Comparison of ENCODE assay signal across 8 cellular contexts in the genomic region with DNA sequence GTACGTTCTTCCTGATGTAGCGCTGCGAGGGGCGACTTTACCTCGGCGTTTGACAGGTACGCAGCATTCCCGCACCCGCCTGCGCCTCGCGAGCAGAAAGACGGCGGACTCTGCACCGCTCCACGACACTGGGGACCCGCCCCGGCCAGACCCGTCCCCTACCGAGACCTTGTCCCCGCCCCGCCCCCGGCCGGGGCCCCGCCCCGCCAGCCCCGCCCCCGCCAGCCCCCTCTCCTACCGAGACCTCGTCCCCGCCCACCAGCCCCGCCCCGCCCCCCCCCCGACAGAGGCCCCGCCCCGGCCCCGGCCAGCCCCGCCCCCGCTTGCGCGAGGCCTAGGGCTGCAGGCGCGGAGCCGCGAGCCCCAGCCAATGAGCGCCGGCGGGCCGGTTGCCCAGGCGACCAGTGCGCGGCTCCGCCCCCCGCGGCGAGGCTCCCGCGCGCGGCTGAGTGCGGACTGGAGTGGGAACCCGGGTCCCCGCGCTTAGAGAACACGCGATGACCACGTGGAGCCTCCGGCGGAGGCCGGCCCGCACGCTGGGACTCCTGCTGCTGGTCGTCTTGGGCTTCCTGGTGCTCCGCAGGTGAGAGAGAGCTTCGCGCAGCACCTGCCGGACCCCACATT. TPM values are rescaled to one million over a fixed set of nuclear protein-coding genes. Genes with fewer than 3 reads are reported as not detected.
DNase-seq lines count a peak whose midpoint lies in the region; ATAC-seq and TF ChIP-seq lines count a peak whose summit lies in the region.

A gene with protein sequence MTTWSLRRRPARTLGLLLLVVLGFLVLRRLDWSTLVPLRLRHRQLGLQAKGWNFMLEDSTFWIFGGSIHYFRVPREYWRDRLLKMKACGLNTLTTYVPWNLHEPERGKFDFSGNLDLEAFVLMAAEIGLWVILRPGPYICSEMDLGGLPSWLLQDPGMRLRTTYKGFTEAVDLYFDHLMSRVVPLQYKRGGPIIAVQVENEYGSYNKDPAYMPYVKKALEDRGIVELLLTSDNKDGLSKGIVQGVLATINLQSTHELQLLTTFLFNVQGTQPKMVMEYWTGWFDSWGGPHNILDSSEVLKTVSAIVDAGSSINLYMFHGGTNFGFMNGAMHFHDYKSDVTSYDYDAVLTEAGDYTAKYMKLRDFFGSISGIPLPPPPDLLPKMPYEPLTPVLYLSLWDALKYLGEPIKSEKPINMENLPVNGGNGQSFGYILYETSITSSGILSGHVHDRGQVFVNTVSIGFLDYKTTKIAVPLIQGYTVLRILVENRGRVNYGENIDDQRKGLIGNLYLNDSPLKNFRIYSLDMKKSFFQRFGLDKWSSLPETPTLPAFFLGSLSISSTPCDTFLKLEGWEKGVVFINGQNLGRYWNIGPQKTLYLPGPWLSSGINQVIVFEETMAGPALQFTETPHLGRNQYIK (plus strand): TSS at position 424 of the 624 bp plus-strand sequence. CDS start 74 bp downstream, at position 498.

- peak within 1 kb of the TSS; percentile 72 for H3K4me3 Mint-ChIP-seq in chondrocyte (ENCODE audit: unreplicated experiment)

- H3K9me3 Mint-ChIP-seq in chondrocyte (ENCODE audit: low read depth) = no peaks in the 10 kb centered on the region

- H3K4me1 Mint-ChIP-seq in chondrocyte (ENCODE audit: low read depth) = peaks cover 12% of the 10 kb centered on the region

- intact Hi-C loops in HCT116 (cut with micrococcal nuclease) = loop anchor here (2.0 to 10.0 kb wide), 2 partner anchors 107 to 323 kb away; a partner anchor contains a TSS

- no peaks in the 10 kb centered on the region for H3K36me3 ChIP-seq in DND-41 (ENCODE audit: insufficient read depth, low read length)
- H3K36me3 ChIP-seq in HCT116 (ENCODE audit: control insufficient read depth in 1 of 2, insufficient read depth in 2 of 2, low read length in 2 of 2) = no peaks in the 10 kb centered on the region
- H3K36me3 ChIP-seq in liver (ENCODE audit: control insufficient read depth in 4 of 4, insufficient read depth in 3 of 4, low read depth in 1 of 4, low read length in 3 of 4) = no peaks in the 10 kb centered on the region

- peaks cover 3% of the 10 kb centered on the region for H3K36me3 Mint-ChIP-seq in chondrocyte (ENCODE audit: low read depth)

- POLR2A ChIA-PET in HCT116 (lab: Charles Lee) = no interaction called here

- TF ChIP-seq RAD21 in HCT116 (IDR thresholded peaks at IDR 0.05; ENCODE audit: low read depth) (no peak), liver (IDR thresholded peaks at IDR 0.05) (no peak)

- H4K20me1 ChIP-seq in DND-41 (ENCODE audit: insufficient read depth, low read length) (no peaks in the 10 kb centered on the region), HCT116 (ENCODE audit: insufficient read depth) (no peaks in the 10 kb centered on the region)

- H3K9me2 ChIP-seq in HCT116 (ENCODE audit: insufficient read depth) = no peaks in the 10 kb centered on the region

- peak within 1 kb of the TSS; percentile 98 for H3K4me2 ChIP-seq in DND-41 (ENCODE audit: insufficient read depth, low read length)
- peak within 1 kb of the TSS; percentile 93 for H3K4me2 ChIP-seq in HCT116 (ENCODE audit: low read length)

- H3K9me3 ChIP-seq in DND-41 (ENCODE audit: insufficient read depth, low read length, severe bottlenecking) (no peaks in the 10 kb centered on the region), HCT116 (ENCODE audit: control insufficient read depth in 1 of 2, insufficient read depth in 1 of 2, low read depth in 1 of 2, low read length in 2 of 2) (no peaks in the 10 kb centered on the region), liver (ENCODE audit: control insufficient read depth in 4 of 4, low read length in 3 of 4) (no peaks in the 10 kb centered on the region)

- no TSS peak for BruUV-seq in HCT116 (replicated peaks; lab: Mats Ljungman, UMichigan)

- H3K79me2 ChIP-seq in DND-41 (ENCODE audit: insufficient read depth, low read length) (no peaks in the 10 kb centered on the region), HCT116 (ENCODE audit: insufficient read depth, low read length) (0 out of 2 replicates have a peak, but pooled peaks cover 4% of the 10 kb centered on the region)

- peak; percentile 88 for DNase-seq in DND-41
- DNase-seq in HCT116 (ENCODE audit: low read depth, low spot score) = peak; percentile 45
- DNase-seq in NCI-H1930 (lab: John Stamatoyannopoulos, UW) = peak; percentile 57 to 71
- peak; percentile 75 to 80 for DNase-seq in activated CD4-positive, alpha-beta T cell treated with anti-CD3 and anti-CD28 coated beads for 4 hours
- no peak for DNase-seq in chondrocyte (ENCODE audit: low spot score)
- peak; percentile 74 for DNase-seq in stimulated activated CD4-positive, alpha-beta T cell treated with anti-CD3 and anti-CD28 coated beads, Interleukin-2, amount 100 ng/mL, for 4 hours (ENCODE audit: low read depth)

- H3K27me3 ChIP-seq in DND-41 (ENCODE audit: insufficient read depth, low read length, poor library complexity) (peaks cover 12% of the 10 kb centered on the region), HCT116 (ENCODE audit: insufficient read depth, low read length) (no peaks in the 10 kb centered on the region), liver (ENCODE audit: control insufficient read depth in 4 of 4, insufficient read depth in 4 of 4, low read length in 3 of 4) (no peaks in the 10 kb centered on the region)

- ATAC-seq in DND-41 (ENCODE audit: insufficient read depth, low read depth) (peak; percentile 93), HCT116 (peak; percentile 90), HG03432 (IDR thresholded peaks at IDR 0.05; ENCODE audit: unreplicated experiment) (no peak)

- H2AFZ ChIP-seq in DND-41 (ENCODE audit: low read depth, low read length) (peak within 1 kb of the TSS; percentile 82), HCT116 (ENCODE audit: low read depth, low read length, poor library complexity, severe bottlenecking) (peak within 1 kb of the TSS; percentile 98)

- TF ChIP-seq CTCF in DND-41 (IDR thresholded peaks at IDR 0.05; ENCODE audit: borderline replicate concordance, extremely low read depth, low read length, poor library complexity, severe bottlenecking) (no peak), HCT116 (IDR thresholded peaks at IDR 0.05 in 2 of 3, conservative IDR thresholded peaks at IDR 0.05 in 1 of 3; ENCODE audit: borderline replicate concordance in 1 of 3, insufficient read depth in 1 of 3, low read depth in 2 of 3, low read length in 2 of 3) (no peak), chondrocyte (IDR thresholded peaks at IDR 0.05) (no peak), liver (IDR thresholded peaks at IDR 0.05; ENCODE audit: low read depth, low read length, missing input control) (no peak)

- peaks cover 59% of the 10 kb centered on the region for H3K27me3 Mint-ChIP-seq in chondrocyte (ENCODE audit: low read depth)

- H3K4me3 ChIP-seq in DND-41 (ENCODE audit: low read depth in 1 of 2, low read length in 2 of 2) = peak within 1 kb of the TSS; percentile 38 to 70; a peak in 3 of 4 replicates
- H3K4me3 ChIP-seq in HCT116 (replicated peaks in 1 of 2; ENCODE audit: low read depth in 1 of 2, low read length in 2 of 2) = peak within 1 kb of the TSS; percentile 67 to 71
- H3K4me3 ChIP-seq in liver (ENCODE audit: low read depth in 1 of 3, low read length in 3 of 3) = peak within 1 kb of the TSS in 2 of 3 donors; percentile 43 to 64

- TF ChIP-seq POLR2A in HCT116 (IDR thresholded peaks at IDR 0.05; ENCODE audit: borderline replicate concordance, extremely low read depth, insufficient read depth, insufficient read length) = no peak

- CTCF ChIA-PET in HCT116 (lab: Charles Lee) = no interaction called here

- H3K9ac ChIP-seq in DND-41 (ENCODE audit: low read depth, low read length) = peak within 1 kb of the TSS; percentile 62
- H3K9ac ChIP-seq in HCT116 (ENCODE audit: low read length) = peak within 1 kb of the TSS; percentile 72
- peak within 1 kb of the TSS; percentile 10 to 12 for H3K9ac ChIP-seq in liver (ENCODE audit: low read depth in 1 of 2, low read length in 2 of 2)

- H3K27ac ChIP-seq in DND-41 (ENCODE audit: low read length) (no peak within 1 kb of the TSS), HCT116 (ENCODE audit: low read depth, low read length) (peak within 1 kb of the TSS; percentile 14; the same call in 1 of the 2 replicates), liver (ENCODE audit: low read depth in 1 of 2, low read length in 2 of 2) (no peak within 1 kb of the TSS)

- peaks cover 26% of the 10 kb centered on the region for H3K4me1 ChIP-seq in DND-41 (ENCODE audit: insufficient read depth, low read length)
- H3K4me1 ChIP-seq in HCT116 (ENCODE audit: control insufficient read depth in 1 of 2, insufficient read depth in 2 of 2, low read length in 2 of 2) = peaks cover 17 to 38% of the 10 kb centered on the region in 2 experiments; a peak in 3 of 4 replicates
- peaks cover 4 to 13% (median 10%) of the 10 kb centered on the region in 4 donors for H3K4me1 ChIP-seq in liver (ENCODE audit: control insufficient read depth in 4 of 4, insufficient read depth in 4 of 4, low read length in 3 of 4)

- H3K27ac Mint-ChIP-seq in chondrocyte (ENCODE audit: unreplicated experiment) = no peak within 1 kb of the TSS

- RAD21 ChIA-PET in HCT116 (lab: Charles Lee; ENCODE audit: low non-redundant PET in 1 of 2, low total read pairs in 2 of 2, uncharacterized antibody in 2 of 2, unreplicated experiment in 2 of 2) = no interaction called here

- WGBS in liver = 2% methylated on average over 77 of the region's 77 CpGs

TF ChIP-seq in HCT116, 20 proteins besides CTCF, POLR2A, EP300 and RAD21 (continues in another document):
- no peak for TF ChIP-seq FOSL1 (IDR thresholded peaks at IDR 0.05; ENCODE audit: low read depth)
- no peak for TF ChIP-seq EZH2 (IDR thresholded peaks at IDR 0.05)
- no peak for TF ChIP-seq CBX3 (IDR thresholded peaks at IDR 0.05; ENCODE audit: low read depth)
- TF ChIP-seq, protein P1, sequence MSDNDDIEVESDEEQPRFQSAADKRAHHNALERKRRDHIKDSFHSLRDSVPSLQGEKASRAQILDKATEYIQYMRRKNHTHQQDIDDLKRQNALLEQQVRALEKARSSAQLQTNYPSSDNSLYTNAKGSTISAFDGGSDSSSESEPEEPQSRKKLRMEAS (IDR thresholded peaks at IDR 0.05) = peak; percentile 77
- TF ChIP-seq POLR2AphosphoS5 (IDR thresholded peaks at IDR 0.05; ENCODE audit: low read depth, low read length) = peak; percentile 28

TF ChIP-seq in liver, 16 proteins besides CTCF, POLR2A, EP300 and RAD21:
- no peak for TF ChIP-seq RXRA (IDR thresholded peaks at IDR 0.05)
- TF ChIP-seq, protein P2, sequence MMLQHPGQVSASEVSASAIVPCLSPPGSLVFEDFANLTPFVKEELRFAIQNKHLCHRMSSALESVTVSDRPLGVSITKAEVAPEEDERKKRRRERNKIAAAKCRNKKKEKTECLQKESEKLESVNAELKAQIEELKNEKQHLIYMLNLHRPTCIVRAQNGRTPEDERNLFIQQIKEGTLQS (IDR thresholded peaks at IDR 0.05) = no peak
- no peak for TF ChIP-seq TAF1 (conservative IDR thresholded peaks at IDR 0.05)
- TF ChIP-seq HNF4A (conservative IDR thresholded peaks at IDR 0.05) = peak; percentile 61 to 72
- TF ChIP-seq SP1 (IDR thresholded peaks at IDR 0.05) = peak; percentile 20
- no peak for TF ChIP-seq GABPA (IDR thresholded peaks at IDR 0.05 in 1 of 2, conservative IDR thresholded peaks at IDR 0.05 in 1 of 2)
- TF ChIP-seq YY1 (IDR thresholded peaks at IDR 0.05) = no peak
- no peak for TF ChIP-seq EGR1 (IDR thresholded peaks at IDR 0.05; ENCODE audit: low read depth in 2 of 2)
TF ChIP-seq in liver: peak in this region for 2.

RNA-seq across cellular contexts. Expression of the gene that starts here (rescaled TPM):
- 27.1 TPM for total RNA-seq in HCT116 (2021; ENCODE audit: unreplicated experiment)
- polyA plus RNA-seq in HCT116 (2012) = 23.0 and 29.0 TPM in 2 replicates
- 0.34 to 0.74 TPM (median 0.35 TPM) in 3 replicates for total RNA-seq in chondrocyte
- under 1 TPM; 0.23 to 0.50 TPM for total RNA-seq in liver
- under 1 TPM; 0.36 to 0.48 TPM for polyA plus RNA-seq in liver

Comparison
In these comparisons a context has a peak if more than half of its experiments do, and no peak if none do; other contexts are left out.
1. RNA of the gene that starts here (total RNA-seq): 27.1 TPM in HCT116 (single experiment); 0.23 to 0.50 TPM in liver and 0.34 to 0.74 TPM in chondrocyte; every median in the first group is over 10 times any median in the second.
2. H3K9ac ChIP-seq: peak in every context shown above with its lines; median percentile 72 in HCT116; 62 in DND-41; 11 in liver.
3. Peak in every context shown above with its lines, with median percentiles within 50 percentile points of each other: H3K4me3 ChIP-seq.